ENCODE assay signal across 1 cellular context in genomic region chr20:35654415-35654814, GRCh38.
TF ChIP-seq lines count a peak whose summit lies in the region.

No MANE protein-coding gene starts in this region.

TF ChIP-seq in GM12878, 131 proteins besides CTCF, POLR2A, EP300 and RAD21:
- no peak for TF ChIP-seq RCOR1 (conservative IDR thresholded peaks at IDR 0.05; ENCODE audit: low read depth, low read length)
